Comparison of ENCODE assay signal across 22 cellular contexts in genomic region chr9:131959887-131960286, GRCh38.
"Had no signal": no experiment of that assay in that cellular context is flagged by ENCODE, and none has a peak within 500 bp of the region (broad histone marks: within the 10 kb centered on the region; RNA-seq: fewer than 3 reads in every experiment).

No MANE protein-coding gene starts in this region.

- H3K36me3 ChIP-seq: SJSA1 had no signal

- H3K4me1 ChIP-seq: SJSA1 had no signal

- H3K27ac Mint-ChIP-seq: IgD-negative memory B cell had no signal

- ATAC-seq: K562, Panc1 had no signal

- H3K9me3 ChIP-seq: SJSA1 had no signal

- DNase-seq: Kasumi-1, MM.1S, NCI-H1048, NCI-H1105, NCI-H1436 treated with DMSO at 0.1 percent for 48 hours, NCI-H1694, NCI-H187 treated with DMSO at 0.1 percent for 48 hours, NCI-H2029 treated with DMSO at 0.1 percent for 48 hours, NCI-H446, NCI-H510A, NCI-H524 treated with DMSO at 0.1 percent for 48 hours, NCI-H69, NCI-H774, SIG-M5 had no signal

- H3K27me3 Mint-ChIP-seq: IgD-negative memory B cell had no signal

- H3K27me3 ChIP-seq: SJSA1 had no signal

- H3K4me3 Mint-ChIP-seq: IgD-negative memory B cell had no signal

- H3K27ac ChIP-seq: HL-60, KMS-11, RWPE1, SJSA1, SK-N-MC had no signal

- H3K4me3 ChIP-seq: K562, SJSA1, SK-N-MC had no signal
